ENCODE assay signal across 26 cellular contexts in the genomic region with DNA sequence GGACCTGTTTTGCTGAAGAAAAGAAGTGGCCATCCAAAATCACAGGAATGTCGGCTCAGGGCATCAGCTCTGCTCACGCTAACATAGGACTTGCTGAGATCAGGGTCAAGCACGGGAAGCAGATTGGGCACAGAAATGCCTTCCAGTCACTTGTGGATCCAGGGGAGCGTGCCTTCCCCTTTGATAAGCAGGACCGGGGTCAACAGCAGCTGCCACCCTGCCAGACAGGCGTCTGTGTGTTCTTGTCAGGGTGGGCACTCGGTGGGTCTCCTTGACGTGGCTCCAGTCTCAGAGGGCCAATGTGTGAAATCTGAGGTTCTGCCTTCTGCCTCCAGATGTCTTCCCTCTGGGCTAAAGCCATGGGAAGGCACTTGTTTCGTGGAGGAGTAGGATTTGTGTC.
"Had no signal": no experiment of that assay in that cellular context is flagged by ENCODE, and none has a peak within 500 bp of the region (broad histone marks: within the 10 kb centered on the region; RNA-seq: fewer than 3 reads in every experiment).

No MANE protein-coding gene starts in this region.

- ATAC-seq: activated CD4-positive, alpha-beta T cell treated with anti-CD3 and anti-CD28 coated beads for 36 hours; activated CD4-positive, CD25-positive, alpha-beta regulatory T cell treated with anti-CD3 and anti-CD28 coated beads, Interleukin-2, amount 50 U/mL, for 24 hours; activated T-cell treated with anti-CD3 and anti-CD28 coated beads, Interleukin-2, amount 50 U/mL, for 72 hours; activated T-helper 17 cell treated with anti-CD3 and anti-CD28 coated beads, Interleukin-2, amount 50 U/mL, for 72 hours; PC-3; WTC11 had no signal

- H3K9ac ChIP-seq: SK-N-SH had no signal

- H3K27ac ChIP-seq: brain microvascular endothelial cell, Peyer's patch, SJSA1 had no signal

- H3K36me3 ChIP-seq: brain microvascular endothelial cell, Peyer's patch, SJSA1 had no signal

- H3K4me1 ChIP-seq: Peyer's patch, SJSA1 had no signal

- H3K4me3 ChIP-seq: Peyer's patch, SJSA1 had no signal

- H3K9me3 ChIP-seq: Peyer's patch, SK-N-SH had no signal

- H3K4me2 ChIP-seq: SK-N-SH had no signal

- H3K27me3 ChIP-seq: brain microvascular endothelial cell, Peyer's patch, SJSA1 had no signal

- DNase-seq: activated CD4-positive, alpha-beta T cell treated with anti-CD3 and anti-CD28 coated beads for 36 hours; activated CD4-positive, alpha-beta T cell treated with anti-CD3 and anti-CD28 coated beads, Interleukin-2, amount 10 ng/mL, durations not matched to agents 7 days and 5 days; activated CD4-positive, alpha-beta T cell treated with anti-CD3 and anti-CD28 coated beads, Interleukin-2, amount 50 U/mL, for 48 hours; activated effector memory CD4-positive, alpha-beta T cell treated with anti-CD3 and anti-CD28 coated beads, Interleukin-2, amount 50 U/mL, for 16 hours; activated naive CD4-positive, alpha-beta T cell; activated naive CD4-positive, alpha-beta T cell treated with anti-CD3 and anti-CD28 coated beads, Interleukin-2, amount 50 U/mL, for 16 hours; activated naive CD8-positive, alpha-beta T cell treated with anti-CD3 and anti-CD28 coated beads for 36 hours; activated T-cell treated with anti-CD3 and anti-CD28 coated beads, Interleukin-2, amount 50 U/mL, for 1 hour; activated T-cell treated with anti-CD3 and anti-CD28 coated beads, Interleukin-2, amount 50 U/mL, for 72 hours; amniotic stem cell; brain microvascular endothelial cell; NCI-H1417; NCI-H187 treated with DMSO at 0.1 percent for 48 hours; NCI-H2081 treated with DMSO at 0.1 percent for 48 hours; NCI-H226; NCI-H446 treated with DMSO at 0.1 percent for 48 hours; NK-92 treated with Interleukin-12 subunit alpha and Interleukin-12 subunit beta, amount 100 ng/mL, for 24 hours; PC-3; Peyer's patch; RPMI8226; SHP77 treated with DMSO at 0.1 percent for 48 hours; SK-N-SH had no signal
